14 cellular contexts compared by ENCODE assay signal in the genomic region with DNA sequence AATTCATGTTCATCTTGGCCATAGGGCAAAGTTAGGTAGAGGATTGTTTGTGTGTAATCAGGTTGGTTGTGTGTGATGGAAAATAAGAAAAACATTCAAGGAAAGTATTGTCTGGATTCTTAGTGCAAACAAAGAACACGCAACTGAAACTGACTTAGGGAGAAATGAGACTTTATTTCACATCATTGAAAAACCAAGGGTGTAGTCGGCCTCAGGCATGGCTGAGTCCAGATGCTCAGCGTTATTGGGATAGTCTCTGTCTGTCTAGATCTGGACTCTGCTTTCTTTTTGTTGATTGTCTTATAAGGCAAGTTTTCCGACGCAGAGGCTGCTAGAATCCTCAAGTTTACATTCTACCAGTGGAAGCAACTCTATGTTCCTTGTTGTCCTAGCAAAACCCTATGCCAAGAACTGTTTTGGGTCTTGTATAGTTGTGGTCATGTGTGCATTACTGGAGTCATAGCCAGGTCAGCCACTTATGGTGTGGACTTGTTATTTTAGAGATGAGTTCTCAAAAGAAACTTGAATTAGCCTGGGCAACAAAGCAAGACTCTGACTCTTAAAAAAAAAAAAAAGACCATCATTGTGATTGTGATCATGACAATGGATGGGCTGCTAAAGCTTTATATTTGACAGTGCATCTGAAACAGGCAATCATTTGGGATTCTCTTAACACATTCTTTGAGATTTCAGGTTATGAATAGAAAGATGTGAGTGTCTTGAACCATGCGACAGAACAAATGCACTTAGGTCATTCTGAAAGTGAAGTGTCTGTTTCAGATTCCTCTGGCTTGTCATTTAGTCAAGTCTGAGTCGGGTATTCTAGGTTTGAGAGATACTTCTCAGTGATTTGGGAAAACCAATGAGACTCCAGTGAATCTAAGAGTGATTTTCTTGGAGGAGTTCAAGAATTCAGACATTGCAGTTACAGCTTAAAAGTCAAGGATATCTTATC.
DNase-seq lines count a peak whose midpoint lies in the region; ATAC-seq and TF ChIP-seq lines count a peak whose summit lies in the region.
"Had no signal": no experiment of that assay in that cellular context is flagged by ENCODE, and none has a peak within 500 bp of the region (broad histone marks: within the 10 kb centered on the region; RNA-seq: fewer than 3 reads in every experiment).

No MANE protein-coding gene starts in this region.

- no peaks in the 10 kb centered on the region for H3K9me3 ChIP-seq in mammary epithelial cell (replicated peaks; ENCODE audit: insufficient read depth, low read length)
- H3K9me3 ChIP-seq in neuronal stem cell (replicated peaks in 1 of 2; ENCODE audit: control insufficient read depth in 2 of 2, insufficient read depth in 1 of 2, low read depth in 1 of 2, low read length in 2 of 2): no peaks in the 10 kb centered on the region
- H3K9me3 ChIP-seq: BLaER1 had no signal

- H4K91ac ChIP-seq in neuronal stem cell (ENCODE audit: low read depth, low read length, poor library complexity): no peak overlapping the region

- no peak overlapping the region for H3K18ac ChIP-seq in neuronal stem cell (ENCODE audit: low read length)

- no peaks in the 10 kb centered on the region for H3K79me1 ChIP-seq in neuronal stem cell (ENCODE audit: low read depth, low read length)

- no peak overlapping the region for H2BK15ac ChIP-seq in neuronal stem cell (ENCODE audit: low read length)

- H2AFZ ChIP-seq in mammary epithelial cell (ENCODE audit: low read depth, low read length): no peak overlapping the region
- no peak overlapping the region for H2AFZ ChIP-seq in neuronal stem cell (ENCODE audit: low read length)

- H3K4me1 ChIP-seq in mammary epithelial cell (ENCODE audit: insufficient read depth, low read length): peaks cover 20% of the 10 kb centered on the region
- H3K4me1 ChIP-seq in neuronal stem cell (ENCODE audit: control insufficient read depth in 2 of 2, insufficient read depth in 1 of 2, low read depth in 1 of 2, low read length in 2 of 2): peaks cover 0 to 2% of the 10 kb centered on the region in 2 donors
- H3K4me1 ChIP-seq: BLaER1 had no signal

- intact Hi-C loops in mammary epithelial cell (cut with micrococcal nuclease): loop anchor here (5.0 kb wide), 1 partner anchor 43 kb away; no protein-coding TSS in a partner anchor

- DNase-seq in mesenteric fat pad (ENCODE audit: low spot score) (no peak), mammary epithelial cell (no peak), neuronal stem cell (ENCODE audit: low spot score) (no peak), superior temporal gyrus (ENCODE audit: extremely low spot score) (no peak)
- DNase-seq: dermis blood vessel endothelial cell, Karpas-422, NCI-H2081, T-helper 17 cell had no signal

- no peak overlapping the region for H2BK5ac ChIP-seq in neuronal stem cell (ENCODE audit: low read length)

- TF ChIP-seq POLR2A in GM18505 (IDR thresholded peaks at IDR 0.05; ENCODE audit: borderline replicate concordance, extremely low read depth, insufficient read depth, insufficient read length): no peak

- H2AK5ac ChIP-seq in neuronal stem cell (ENCODE audit: low read depth, low read length): no peak overlapping the region

- no peak for TF ChIP-seq CTCF in mammary epithelial cell (conservative IDR thresholded peaks at IDR 0.05 in 1 of 2, IDR thresholded peaks at IDR 0.05 in 1 of 2; ENCODE audit: extremely low read depth in 1 of 2, insufficient read depth in 1 of 2, low read depth in 1 of 2, low read length in 2 of 2)

- H4K20me1 ChIP-seq in mammary epithelial cell (ENCODE audit: insufficient read depth, low read length): no peaks in the 10 kb centered on the region
- H4K20me1 ChIP-seq: BLaER1 had no signal

- WGBS in mammary epithelial cell (ENCODE audit: low coverage, missing lambda C conversion rate): 81% methylated on average over 7 of the region's 7 CpGs
- no CpG with 5 or more reads among the region's 7 CpGs for WGBS in neuronal stem cell (ENCODE audit: extremely low coverage in 2 of 2, insufficient read length in 2 of 2, insufficient replicate concordance in 1 of 2), 2 donors

- in situ Hi-C loops in mammary epithelial cell (cut with MboI; ENCODE audit: low sequenced_read_pairs in 2 of 2): no loop called here

- no peaks in the 10 kb centered on the region for H3K36me3 ChIP-seq in mammary epithelial cell (ENCODE audit: insufficient read depth, low read length)
- no peaks in the 10 kb centered on the region for H3K36me3 ChIP-seq in neuronal stem cell (replicated peaks in 1 of 2; ENCODE audit: control insufficient read depth in 2 of 2, insufficient read depth in 2 of 2, low read length in 2 of 2)

- H2BK12ac ChIP-seq in neuronal stem cell (ENCODE audit: low read length): no peak overlapping the region

- H3K4me2 ChIP-seq in mammary epithelial cell (ENCODE audit: insufficient read depth, low read depth, low read length) (no peak overlapping the region), neuronal stem cell (ENCODE audit: insufficient read depth, low read length, poor library complexity, severe bottlenecking) (no peak overlapping the region)
- H3K4me2 ChIP-seq: BLaER1 had no signal

- CTCF ChIA-PET in mammary epithelial cell (lab: Charles Lee; ENCODE audit: low non-redundant PET): no interaction called here

- H3K9ac ChIP-seq in mammary epithelial cell (ENCODE audit: insufficient read depth, low read length) (no peak overlapping the region), neuronal stem cell (ENCODE audit: low read depth, low read length, poor library complexity) (no peak overlapping the region)
- H3K9ac ChIP-seq: BLaER1 had no signal

- H3K79me2 ChIP-seq in mammary epithelial cell (ENCODE audit: insufficient read depth, low read length): no peaks in the 10 kb centered on the region

- no peak overlapping the region for H4K8ac ChIP-seq in neuronal stem cell (ENCODE audit: low read depth, low read length)

- H2BK120ac ChIP-seq in neuronal stem cell (ENCODE audit: low read depth, low read length): no peak overlapping the region

- no peak overlapping the region for H3K4me3 ChIP-seq in mammary epithelial cell (replicated peaks in 1 of 3; ENCODE audit: insufficient read depth in 1 of 3, low read depth in 2 of 3, low read length in 3 of 3)
- no peak overlapping the region for H3K4me3 ChIP-seq in neuronal stem cell (ENCODE audit: low read length in 2 of 2)
- H3K4me3 ChIP-seq: BLaER1 had no signal

- H3K27me3 ChIP-seq in mammary epithelial cell (ENCODE audit: insufficient read depth, low read length): no peaks in the 10 kb centered on the region
- no peaks in the 10 kb centered on the region for H3K27me3 ChIP-seq in neuronal stem cell (ENCODE audit: control insufficient read depth in 3 of 3, insufficient read depth in 3 of 3, low read depth in 1 of 3, low read length in 3 of 3)
- H3K27me3 ChIP-seq: BLaER1 had no signal

- ATAC-seq in GM18505 (IDR thresholded peaks at IDR 0.05; ENCODE audit: unreplicated experiment) (peak; percentile 79), GM19452 (IDR thresholded peaks at IDR 0.05; ENCODE audit: unreplicated experiment) (peak; percentile 63), HG02852 (IDR thresholded peaks at IDR 0.05; ENCODE audit: unreplicated experiment) (peak; percentile 79), HG03565 (IDR thresholded peaks at IDR 0.05; ENCODE audit: unreplicated experiment) (peak; percentile 77)
- ATAC-seq: sciatic nerve, T-helper 17 cell had no signal

- H3K23ac ChIP-seq in neuronal stem cell (ENCODE audit: low read depth, low read length, poor library complexity): no peak overlapping the region

- no peak overlapping the region for H3K14ac ChIP-seq in neuronal stem cell (ENCODE audit: low read length)

- dilution Hi-C loops in mammary epithelial cell (cut with HindIII; ENCODE audit: low sequenced_read_pairs): no loop called here

- no TSS peak for BruUV-seq in mammary epithelial cell (replicated peaks; lab: Mats Ljungman, UMichigan)

- H3K4ac ChIP-seq in neuronal stem cell (ENCODE audit: low read length): no peak overlapping the region

- H3K27ac ChIP-seq in mammary epithelial cell (ENCODE audit: insufficient read depth, low read depth, low read length) (no peak overlapping the region), neuronal stem cell (replicated peaks; ENCODE audit: low read length) (no peak overlapping the region)
- H3K27ac ChIP-seq: BLaER1 had no signal
